12 cellular contexts compared by ENCODE assay signal in the genomic region with DNA sequence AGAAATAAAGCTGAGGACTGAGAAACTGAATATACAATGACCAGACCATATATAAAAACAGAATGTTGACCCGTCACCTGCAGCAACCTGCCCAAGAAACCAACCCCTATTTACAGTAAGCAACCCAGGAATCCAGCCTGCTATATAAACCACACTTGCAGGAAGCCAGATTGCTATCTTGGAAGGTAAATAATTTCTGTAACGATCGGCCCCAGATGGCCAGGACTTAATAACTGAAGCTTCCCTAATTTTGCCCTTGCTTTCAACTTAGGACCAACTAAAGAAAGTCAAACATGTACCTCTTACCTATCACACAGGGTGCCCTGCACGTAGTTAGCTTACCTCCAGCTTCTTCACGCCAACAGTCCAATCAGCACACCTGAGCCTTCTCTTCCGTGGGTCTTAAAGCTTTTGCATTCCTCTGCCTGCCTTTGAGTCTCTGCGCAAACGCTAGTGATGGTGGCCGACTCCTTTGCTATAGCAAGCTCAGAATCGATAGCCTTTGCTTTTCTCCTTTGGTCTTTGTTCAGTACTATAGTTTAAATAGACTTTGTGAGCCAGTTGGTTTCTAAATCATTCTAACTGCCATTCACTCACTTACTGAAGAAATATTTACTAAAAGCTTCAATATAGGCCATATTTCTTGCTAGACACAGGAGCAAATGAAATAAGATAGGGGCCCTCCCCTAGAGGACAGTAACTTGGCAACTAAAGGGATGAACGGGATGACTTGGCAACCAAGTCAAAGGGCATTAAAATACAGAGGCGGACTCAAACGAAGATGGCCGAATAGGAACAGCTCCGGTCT. TPM values are rescaled to one million over a fixed set of nuclear protein-coding genes. Genes with fewer than 3 reads are reported as not detected.
A peak's percentile ranks its signal among the peaks of the same experiment; 100 is the strongest.
DNase-seq lines count a peak whose midpoint lies in the region; ATAC-seq and TF ChIP-seq lines count a peak whose summit lies in the region.
"Had no signal": no experiment of that assay in that cellular context is flagged by ENCODE, and none has a peak within 500 bp of the region (broad histone marks: within the 10 kb centered on the region; RNA-seq: fewer than 3 reads in every experiment).

No MANE protein-coding gene starts in this region.

- peak overlapping the region; percentile 68 for H3K4me3 Mint-ChIP-seq in Calu3 (ENCODE audit: low read depth, unreplicated experiment)
- H3K4me3 Mint-ChIP-seq in effector memory CD8-positive, alpha-beta T cell = peak overlapping the region; percentile 44 to 71
- H3K4me3 Mint-ChIP-seq in naive thymus-derived CD8-positive, alpha-beta T cell = peak overlapping the region; percentile 24 to 87 (median 64)

- peak overlapping the region; percentile 42 for H3K27ac ChIP-seq in HUES48 (ENCODE audit: low read depth, low read length)
- no peak overlapping the region for H3K27ac ChIP-seq in dorsolateral prefrontal cortex
- H3K27ac ChIP-seq: pancreas had no signal

- H3K9me3 Mint-ChIP-seq in Calu3 (ENCODE audit: low read depth, unreplicated experiment) = no peaks in the 10 kb centered on the region
- H3K9me3 Mint-ChIP-seq in effector memory CD8-positive, alpha-beta T cell = no peaks in the 10 kb centered on the region
- H3K9me3 Mint-ChIP-seq in naive thymus-derived CD8-positive, alpha-beta T cell = peaks cover 0 to 4% (median 0%) of the 10 kb centered on the region in 9 donors

- H3K9me3 ChIP-seq in HUES48 (ENCODE audit: control insufficient read depth, insufficient read depth, low read length) = no peaks in the 10 kb centered on the region
- H3K9me3 ChIP-seq: pancreas had no signal

- POLR2A ChIA-PET in naive thymus-derived CD8-positive, alpha-beta T cell (lab: Charles Lee) = interaction anchor here (1.1 to 2.3 kb wide), 2 partner anchors 30 to 31 kb away, joined by 3 to 8 read pairs; a partner anchor contains a TSS

- CTCF ChIA-PET in Calu3 (lab: Charles Lee) = interaction anchor here (1.1 to 1.5 kb wide), 2 partner anchors 31 to 92 kb away, joined by 3 to 4 read pairs; a partner anchor contains a TSS

- TF ChIP-seq CTCF in Calu3 (IDR thresholded peaks at IDR 0.05; ENCODE audit: unreplicated experiment) (no peak), dorsolateral prefrontal cortex (IDR thresholded peaks at IDR 0.05 in 54 of 56, conservative IDR thresholded peaks at IDR 0.05 in 2 of 56; ENCODE audit: low read depth in 1 of 56, partially characterized antibody in 56 of 56) (no peak)

- H3K27ac Mint-ChIP-seq in Calu3 (ENCODE audit: unreplicated experiment) = peak overlapping the region; percentile 39
- peak overlapping the region in 1 of 2 donors; percentile 44 for H3K27ac Mint-ChIP-seq in effector memory CD8-positive, alpha-beta T cell
- peak overlapping the region in 9 of 10 donors; percentile 50 to 89 (median 74) for H3K27ac Mint-ChIP-seq in naive thymus-derived CD8-positive, alpha-beta T cell

- H3K9ac ChIP-seq in HUES48 (ENCODE audit: low read depth, low read length) = peak overlapping the region; percentile 66; the same call in 1 of the 2 replicates

- peaks cover 9% of the 10 kb centered on the region for H3K36me3 ChIP-seq in HUES48 (ENCODE audit: control insufficient read depth, insufficient read depth, low read length)
- H3K36me3 ChIP-seq: pancreas had no signal

- peaks cover 12% of the 10 kb centered on the region for H3K4me1 ChIP-seq in HUES48 (ENCODE audit: control insufficient read depth, insufficient read depth, low read length)
- H3K4me1 ChIP-seq: pancreas had no signal

- no peaks in the 10 kb centered on the region for H3K27me3 ChIP-seq in HUES48 (ENCODE audit: control insufficient read depth, insufficient read depth, low read length)
- no peaks in the 10 kb centered on the region for H3K27me3 ChIP-seq in dorsolateral prefrontal cortex
- H3K27me3 ChIP-seq: pancreas had no signal

- no peaks in the 10 kb centered on the region for H3K36me3 Mint-ChIP-seq in Calu3 (ENCODE audit: insufficient read depth, unreplicated experiment)
- H3K36me3 Mint-ChIP-seq in effector memory CD8-positive, alpha-beta T cell (ENCODE audit: insufficient read depth) = no peaks in the 10 kb centered on the region
- H3K36me3 Mint-ChIP-seq in naive thymus-derived CD8-positive, alpha-beta T cell = peaks cover 7 to 16% (median 9%) of the 10 kb centered on the region in 3 donors

- no peak for DNase-seq in Calu3
- DNase-seq in effector memory CD8-positive, alpha-beta T cell = no peak
- DNase-seq in naive thymus-derived CD8-positive, alpha-beta T cell = no peak
- no peak for DNase-seq in occipital lobe (lab: John Stamatoyannopoulos, UW)
- no peak for DNase-seq in dorsolateral prefrontal cortex
- DNase-seq: amniotic stem cell; NCI-H446; pancreas; Right ventricle myocardium superior; stimulated activated CD4-positive, alpha-beta T cell treated with anti-CD3 and anti-CD28 coated beads, Interleukin-4, amount 100 ng/mL, for 1 hour had no signal

- H3K27me3 Mint-ChIP-seq in Calu3 (ENCODE audit: unreplicated experiment) = no peaks in the 10 kb centered on the region
- no peaks in the 10 kb centered on the region for H3K27me3 Mint-ChIP-seq in effector memory CD8-positive, alpha-beta T cell
- no peaks in the 10 kb centered on the region for H3K27me3 Mint-ChIP-seq in naive thymus-derived CD8-positive, alpha-beta T cell

- H3K4me3 ChIP-seq in HUES48 (ENCODE audit: low read depth, low read length) (peak overlapping the region; percentile 50), dorsolateral prefrontal cortex (no peak overlapping the region)

- BruUV-seq in Calu3 (replicated peaks; lab: Mats Ljungman, UMichigan) = TSS peak; percentile 22

- no peak for ATAC-seq in effector memory CD8-positive, alpha-beta T cell (replicated peaks)
- ATAC-seq in naive thymus-derived CD8-positive, alpha-beta T cell = peak; percentile 23 to 35
- ATAC-seq in GM18520 (IDR thresholded peaks at IDR 0.05; ENCODE audit: unreplicated experiment) = no peak

- peaks cover 10% of the 10 kb centered on the region for H3K4me1 Mint-ChIP-seq in Calu3 (ENCODE audit: low read depth, unreplicated experiment)
- H3K4me1 Mint-ChIP-seq in effector memory CD8-positive, alpha-beta T cell (ENCODE audit: low read depth in 2 of 2) = peaks cover 6 to 10% of the 10 kb centered on the region in 2 donors
- peaks cover 4 to 20% (median 14%) of the 10 kb centered on the region in 4 donors for H3K4me1 Mint-ChIP-seq in naive thymus-derived CD8-positive, alpha-beta T cell

- intact Hi-C loops in Calu3 (cut with micrococcal nuclease; ENCODE audit: unreplicated experiment) (no loop called here), dorsolateral prefrontal cortex (cut with DNase I) (no loop called here)

RNA-seq across cellular contexts. Expression of a gene that starts 31.3 kb away (rescaled TPM):
- 40.4 and 42.7 TPM in 2 replicates for total RNA-seq in Calu3 (2022)
- total RNA-seq in naive thymus-derived CD8-positive, alpha-beta T cell = 10 to 100 TPM; 19.3 to 21.3 TPM
- 10 to 100 TPM; 21.3 to 33.6 (median 23.7) TPM for polyA plus RNA-seq in naive thymus-derived CD8-positive, alpha-beta T cell
- total RNA-seq in occipital lobe = 25.3 TPM
- 10 to 100 TPM; 19.5 to 56.4 (median 39.6) TPM for total RNA-seq in dorsolateral prefrontal cortex

Comparison
In these comparisons a context has a peak if more than half of its experiments do, and no peak if none do; other contexts are left out.
1. ATAC-seq: peak in naive thymus-derived CD8-positive, alpha-beta T cell (2 of 2); none in effector memory CD8-positive, alpha-beta T cell (single experiment) and GM18520 (single experiment).
2. Peak in every context shown above with its lines, with median percentiles within 50 percentile points of each other: H3K4me3 Mint-ChIP-seq.